In the genomic region with DNA sequence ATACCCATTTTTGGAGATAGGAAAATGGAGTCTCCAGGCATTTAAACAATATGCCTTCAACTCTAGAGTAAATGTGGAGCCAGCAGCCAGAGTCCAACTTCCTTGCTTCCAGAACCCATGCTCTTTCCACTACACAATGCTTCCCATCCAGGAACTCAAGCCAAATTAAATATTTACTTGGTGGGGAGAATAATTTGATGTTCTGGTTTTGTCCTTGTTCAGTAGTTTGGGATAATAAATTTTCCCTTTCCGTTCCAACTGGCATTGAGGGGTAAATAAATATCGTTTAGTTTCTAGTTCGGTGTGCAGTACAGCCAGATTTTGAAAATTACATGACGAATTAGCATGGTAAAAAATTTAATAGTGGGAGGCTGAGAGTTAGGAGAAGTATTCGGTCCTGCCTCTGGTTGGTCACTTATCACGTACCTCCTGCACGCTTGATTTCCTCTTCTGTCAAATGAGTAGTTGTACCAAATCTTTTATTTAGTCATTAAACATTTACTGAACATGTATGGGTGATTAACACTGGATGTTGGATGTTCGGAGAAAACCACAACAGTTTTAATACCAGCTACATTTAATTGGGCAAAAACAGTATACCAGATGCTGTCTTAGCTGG, we compare ENCODE assay signal across 1 cellular context.
TF ChIP-seq lines count a peak whose summit lies in the region.

No MANE protein-coding gene starts in this region.

TF ChIP-seq in HEK293, 187 proteins besides CTCF, POLR2A, EP300 and RAD21 (continued from another document and continues in another):
- TF ChIP-seq ZNF629 (tag by site-specific recombination; IDR thresholded peaks at IDR 0.05), result peak; percentile 22; the same call in 1 of the 2 replicates
- no peak for TF ChIP-seq ZNF155 (tag by site-specific recombination; IDR thresholded peaks at IDR 0.05)
- no peak for TF ChIP-seq ZFP3 (tag by site-specific recombination; IDR thresholded peaks at IDR 0.05; ENCODE audit: low read depth)
- TF ChIP-seq, protein P1, sequence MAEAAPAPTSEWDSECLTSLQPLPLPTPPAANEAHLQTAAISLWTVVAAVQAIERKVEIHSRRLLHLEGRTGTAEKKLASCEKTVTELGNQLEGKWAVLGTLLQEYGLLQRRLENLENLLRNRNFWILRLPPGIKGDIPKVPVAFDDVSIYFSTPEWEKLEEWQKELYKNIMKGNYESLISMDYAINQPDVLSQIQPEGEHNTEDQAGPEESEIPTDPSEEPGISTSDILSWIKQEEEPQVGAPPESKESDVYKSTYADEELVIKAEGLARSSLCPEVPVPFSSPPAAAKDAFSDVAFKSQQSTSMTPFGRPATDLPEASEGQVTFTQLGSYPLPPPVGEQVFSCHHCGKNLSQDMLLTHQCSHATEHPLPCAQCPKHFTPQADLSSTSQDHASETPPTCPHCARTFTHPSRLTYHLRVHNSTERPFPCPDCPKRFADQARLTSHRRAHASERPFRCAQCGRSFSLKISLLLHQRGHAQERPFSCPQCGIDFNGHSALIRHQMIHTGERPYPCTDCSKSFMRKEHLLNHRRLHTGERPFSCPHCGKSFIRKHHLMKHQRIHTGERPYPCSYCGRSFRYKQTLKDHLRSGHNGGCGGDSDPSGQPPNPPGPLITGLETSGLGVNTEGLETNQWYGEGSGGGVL (tag by site-specific recombination; IDR thresholded peaks at IDR 0.05), result no peak
- TF ChIP-seq ZNF112 (tag by site-specific recombination; IDR thresholded peaks at IDR 0.05), result no peak
- TF ChIP-seq ZNF561 (tag by site-specific recombination; IDR thresholded peaks at IDR 0.05; ENCODE audit: borderline replicate concordance), result no peak
- TF ChIP-seq KLF8 (tag by site-specific recombination; IDR thresholded peaks at IDR 0.05), result 0 out of 2 replicates have a peak, but pooled peaks have one; percentile 49
- peak; percentile 46; the same call in 1 of the 2 replicates for TF ChIP-seq KLF16 (tag by site-specific recombination; IDR thresholded peaks at IDR 0.05)
- no peak for TF ChIP-seq ZNF777 (tag by site-specific recombination; IDR thresholded peaks at IDR 0.05; ENCODE audit: borderline replicate concordance)
- no peak for TF ChIP-seq ZNF211 (tag by site-specific recombination; IDR thresholded peaks at IDR 0.05; ENCODE audit: low read depth)
- TF ChIP-seq ZNF274 (IDR thresholded peaks at IDR 0.05; ENCODE audit: low read length), result no peak
- no peak for TF ChIP-seq ZNF274 (tag by site-specific recombination; IDR thresholded peaks at IDR 0.05; ENCODE audit: borderline replicate concordance)
- no peak; the same call in 1 of the 2 replicates for TF ChIP-seq GLIS1 (tag by site-specific recombination; IDR thresholded peaks at IDR 0.05)
- TF ChIP-seq OSR2 (tag by site-specific recombination; IDR thresholded peaks at IDR 0.05), result peak; percentile 73
- no peak for TF ChIP-seq ZNF37A (tag by site-specific recombination; IDR thresholded peaks at IDR 0.05)
- TF ChIP-seq ZNF768 (tag by site-specific recombination; IDR thresholded peaks at IDR 0.05), result no peak
- TF ChIP-seq EGR2 (tag by site-specific recombination; IDR thresholded peaks at IDR 0.05; ENCODE audit: low read depth), result no peak
- TF ChIP-seq ZNF654 (tag by site-specific recombination; IDR thresholded peaks at IDR 0.05; ENCODE audit: low read depth), result no peak
- TF ChIP-seq, protein P2, sequence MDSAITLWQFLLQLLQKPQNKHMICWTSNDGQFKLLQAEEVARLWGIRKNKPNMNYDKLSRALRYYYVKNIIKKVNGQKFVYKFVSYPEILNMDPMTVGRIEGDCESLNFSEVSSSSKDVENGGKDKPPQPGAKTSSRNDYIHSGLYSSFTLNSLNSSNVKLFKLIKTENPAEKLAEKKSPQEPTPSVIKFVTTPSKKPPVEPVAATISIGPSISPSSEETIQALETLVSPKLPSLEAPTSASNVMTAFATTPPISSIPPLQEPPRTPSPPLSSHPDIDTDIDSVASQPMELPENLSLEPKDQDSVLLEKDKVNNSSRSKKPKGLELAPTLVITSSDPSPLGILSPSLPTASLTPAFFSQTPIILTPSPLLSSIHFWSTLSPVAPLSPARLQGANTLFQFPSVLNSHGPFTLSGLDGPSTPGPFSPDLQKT (IDR thresholded peaks at IDR 0.05; ENCODE audit: borderline replicate concordance, low read depth, low read length), result no peak
- no peak; the same call in 1 of the 2 replicates for TF ChIP-seq MZF1 (tag by site-specific recombination; IDR thresholded peaks at IDR 0.05; ENCODE audit: borderline replicate concordance)
- TF ChIP-seq, protein P3, sequence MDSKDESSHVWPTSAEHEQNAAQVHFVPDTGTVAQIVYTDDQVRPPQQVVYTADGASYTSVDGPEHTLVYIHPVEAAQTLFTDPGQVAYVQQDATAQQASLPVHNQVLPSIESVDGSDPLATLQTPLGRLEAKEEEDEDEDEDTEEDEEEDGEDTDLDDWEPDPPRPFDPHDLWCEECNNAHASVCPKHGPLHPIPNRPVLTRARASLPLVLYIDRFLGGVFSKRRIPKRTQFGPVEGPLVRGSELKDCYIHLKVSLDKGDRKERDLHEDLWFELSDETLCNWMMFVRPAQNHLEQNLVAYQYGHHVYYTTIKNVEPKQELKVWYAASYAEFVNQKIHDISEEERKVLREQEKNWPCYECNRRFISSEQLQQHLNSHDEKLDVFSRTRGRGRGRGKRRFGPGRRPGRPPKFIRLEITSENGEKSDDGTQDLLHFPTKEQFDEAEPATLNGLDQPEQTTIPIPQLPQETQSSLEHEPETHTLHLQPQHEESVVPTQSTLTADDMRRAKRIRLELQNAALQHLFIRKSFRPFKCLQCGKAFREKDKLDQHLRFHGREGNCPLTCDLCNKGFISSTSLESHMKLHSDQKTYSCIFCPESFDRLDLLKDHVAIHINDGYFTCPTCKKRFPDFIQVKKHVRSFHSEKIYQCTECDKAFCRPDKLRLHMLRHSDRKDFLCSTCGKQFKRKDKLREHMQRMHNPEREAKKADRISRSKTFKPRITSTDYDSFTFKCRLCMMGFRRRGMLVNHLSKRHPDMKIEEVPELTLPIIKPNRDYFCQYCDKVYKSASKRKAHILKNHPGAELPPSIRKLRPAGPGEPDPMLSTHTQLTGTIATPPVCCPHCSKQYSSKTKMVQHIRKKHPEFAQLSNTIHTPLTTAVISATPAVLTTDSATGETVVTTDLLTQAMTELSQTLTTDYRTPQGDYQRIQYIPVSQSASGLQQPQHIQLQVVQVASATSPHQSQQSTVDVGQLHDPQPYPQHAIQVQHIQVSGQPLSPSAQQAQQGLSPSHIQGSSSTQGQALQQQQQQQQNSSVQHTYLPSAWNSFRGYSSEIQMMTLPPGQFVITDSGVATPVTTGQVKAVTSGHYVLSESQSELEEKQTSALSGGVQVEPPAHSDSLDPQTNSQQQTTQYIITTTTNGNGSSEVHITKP (tag by site-specific recombination; IDR thresholded peaks at IDR 0.05), result no peak
- no peak for TF ChIP-seq ZNF514 (tag by site-specific recombination; IDR thresholded peaks at IDR 0.05)
- TF ChIP-seq IKZF3 (tag by site-specific recombination; IDR thresholded peaks at IDR 0.05), result no peak
- TF ChIP-seq ZNF19 (tag by site-specific recombination; IDR thresholded peaks at IDR 0.05; ENCODE audit: low read depth), result no peak
- no peak for TF ChIP-seq ZBTB20 (tag by site-specific recombination; IDR thresholded peaks at IDR 0.05)
- TF ChIP-seq, protein P4, sequence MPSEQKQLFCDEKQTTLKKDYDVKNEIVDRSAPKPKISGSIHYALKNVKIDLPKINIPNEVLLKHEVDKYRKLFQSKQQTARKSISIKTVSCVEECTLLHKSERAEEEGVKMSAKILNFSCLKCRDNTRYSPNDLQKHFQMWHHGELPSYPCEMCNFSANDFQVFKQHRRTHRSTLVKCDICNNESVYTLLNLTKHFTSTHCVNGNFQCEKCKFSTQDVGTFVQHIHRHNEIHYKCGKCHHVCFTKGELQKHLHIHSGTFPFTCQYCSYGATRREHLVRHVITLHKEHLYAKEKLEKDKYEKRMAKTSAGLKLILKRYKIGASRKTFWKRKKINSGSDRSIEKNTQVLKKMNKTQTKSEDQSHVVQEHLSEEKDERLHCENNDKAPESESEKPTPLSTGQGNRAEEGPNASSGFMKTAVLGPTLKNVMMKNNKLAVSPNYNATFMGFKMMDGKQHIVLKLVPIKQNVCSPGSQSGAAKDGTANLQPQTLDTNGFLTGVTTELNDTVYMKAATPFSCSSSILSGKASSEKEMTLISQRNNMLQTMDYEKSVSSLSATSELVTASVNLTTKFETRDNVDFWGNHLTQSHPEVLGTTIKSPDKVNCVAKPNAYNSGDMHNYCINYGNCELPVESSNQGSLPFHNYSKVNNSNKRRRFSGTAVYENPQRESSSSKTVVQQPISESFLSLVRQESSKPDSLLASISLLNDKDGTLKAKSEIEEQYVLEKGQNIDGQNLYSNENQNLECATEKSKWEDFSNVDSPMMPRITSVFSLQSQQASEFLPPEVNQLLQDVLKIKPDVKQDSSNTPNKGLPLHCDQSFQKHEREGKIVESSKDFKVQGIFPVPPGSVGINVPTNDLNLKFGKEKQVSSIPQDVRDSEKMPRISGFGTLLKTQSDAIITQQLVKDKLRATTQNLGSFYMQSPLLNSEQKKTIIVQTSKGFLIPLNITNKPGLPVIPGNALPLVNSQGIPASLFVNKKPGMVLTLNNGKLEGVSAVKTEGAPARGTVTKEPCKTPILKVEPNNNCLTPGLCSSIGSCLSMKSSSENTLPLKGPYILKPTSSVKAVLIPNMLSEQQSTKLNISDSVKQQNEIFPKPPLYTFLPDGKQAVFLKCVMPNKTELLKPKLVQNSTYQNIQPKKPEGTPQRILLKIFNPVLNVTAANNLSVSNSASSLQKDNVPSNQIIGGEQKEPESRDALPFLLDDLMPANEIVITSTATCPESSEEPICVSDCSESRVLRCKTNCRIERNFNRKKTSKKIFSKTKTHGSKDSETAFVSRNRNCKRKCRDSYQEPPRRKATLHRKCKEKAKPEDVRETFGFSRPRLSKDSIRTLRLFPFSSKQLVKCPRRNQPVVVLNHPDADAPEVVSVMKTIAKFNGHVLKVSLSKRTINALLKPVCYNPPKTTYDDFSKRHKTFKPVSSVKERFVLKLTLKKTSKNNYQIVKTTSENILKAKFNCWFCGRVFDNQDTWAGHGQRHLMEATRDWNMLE (tag by site-specific recombination; conservative IDR thresholded peaks at IDR 0.05; ENCODE audit: low read depth), result no peak
- no peak; the same call in 1 of the 2 replicates for TF ChIP-seq GFI1B (tag by site-specific recombination; IDR thresholded peaks at IDR 0.05)
- TF ChIP-seq, protein P5, sequence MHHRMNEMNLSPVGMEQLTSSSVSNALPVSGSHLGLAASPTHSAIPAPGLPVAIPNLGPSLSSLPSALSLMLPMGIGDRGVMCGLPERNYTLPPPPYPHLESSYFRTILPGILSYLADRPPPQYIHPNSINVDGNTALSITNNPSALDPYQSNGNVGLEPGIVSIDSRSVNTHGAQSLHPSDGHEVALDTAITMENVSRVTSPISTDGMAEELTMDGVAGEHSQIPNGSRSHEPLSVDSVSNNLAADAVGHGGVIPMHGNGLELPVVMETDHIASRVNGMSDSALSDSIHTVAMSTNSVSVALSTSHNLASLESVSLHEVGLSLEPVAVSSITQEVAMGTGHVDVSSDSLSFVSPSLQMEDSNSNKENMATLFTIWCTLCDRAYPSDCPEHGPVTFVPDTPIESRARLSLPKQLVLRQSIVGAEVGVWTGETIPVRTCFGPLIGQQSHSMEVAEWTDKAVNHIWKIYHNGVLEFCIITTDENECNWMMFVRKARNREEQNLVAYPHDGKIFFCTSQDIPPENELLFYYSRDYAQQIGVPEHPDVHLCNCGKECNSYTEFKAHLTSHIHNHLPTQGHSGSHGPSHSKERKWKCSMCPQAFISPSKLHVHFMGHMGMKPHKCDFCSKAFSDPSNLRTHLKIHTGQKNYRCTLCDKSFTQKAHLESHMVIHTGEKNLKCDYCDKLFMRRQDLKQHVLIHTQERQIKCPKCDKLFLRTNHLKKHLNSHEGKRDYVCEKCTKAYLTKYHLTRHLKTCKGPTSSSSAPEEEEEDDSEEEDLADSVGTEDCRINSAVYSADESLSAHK (tag by site-specific recombination; IDR thresholded peaks at IDR 0.05), result peak; percentile 68; the same call in 1 of the 2 replicates
- TF ChIP-seq ZNF140 (tag by site-specific recombination; IDR thresholded peaks at IDR 0.05), result no peak
- no peak for TF ChIP-seq ZNF548 (tag by site-specific recombination; IDR thresholded peaks at IDR 0.05)
- TF ChIP-seq YY1 (tag by site-specific recombination; IDR thresholded peaks at IDR 0.05), result no peak
- TF ChIP-seq ZXDB (tag by site-specific recombination; IDR thresholded peaks at IDR 0.05), result 0 out of 2 replicates have a peak, but pooled peaks have one; percentile 45
- no peak for TF ChIP-seq ZNF529 (tag by site-specific recombination; IDR thresholded peaks at IDR 0.05; ENCODE audit: insufficient replicate concordance)
- TF ChIP-seq, protein P6, sequence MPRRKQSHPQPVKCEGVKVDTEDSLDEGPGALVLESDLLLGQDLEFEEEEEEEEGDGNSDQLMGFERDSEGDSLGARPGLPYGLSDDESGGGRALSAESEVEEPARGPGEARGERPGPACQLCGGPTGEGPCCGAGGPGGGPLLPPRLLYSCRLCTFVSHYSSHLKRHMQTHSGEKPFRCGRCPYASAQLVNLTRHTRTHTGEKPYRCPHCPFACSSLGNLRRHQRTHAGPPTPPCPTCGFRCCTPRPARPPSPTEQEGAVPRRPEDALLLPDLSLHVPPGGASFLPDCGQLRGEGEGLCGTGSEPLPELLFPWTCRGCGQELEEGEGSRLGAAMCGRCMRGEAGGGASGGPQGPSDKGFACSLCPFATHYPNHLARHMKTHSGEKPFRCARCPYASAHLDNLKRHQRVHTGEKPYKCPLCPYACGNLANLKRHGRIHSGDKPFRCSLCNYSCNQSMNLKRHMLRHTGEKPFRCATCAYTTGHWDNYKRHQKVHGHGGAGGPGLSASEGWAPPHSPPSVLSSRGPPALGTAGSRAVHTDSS (tag by site-specific recombination; IDR thresholded peaks at IDR 0.05), result no peak
- no peak for TF ChIP-seq BCL11A (tag by site-specific recombination; IDR thresholded peaks at IDR 0.05; ENCODE audit: low read depth)
- no peak for TF ChIP-seq ZNF114 (tag by site-specific recombination; IDR thresholded peaks at IDR 0.05)
- TF ChIP-seq ZNF560 (tag by site-specific recombination; IDR thresholded peaks at IDR 0.05; ENCODE audit: borderline replicate concordance), result no peak
- TF ChIP-seq, protein P7, sequence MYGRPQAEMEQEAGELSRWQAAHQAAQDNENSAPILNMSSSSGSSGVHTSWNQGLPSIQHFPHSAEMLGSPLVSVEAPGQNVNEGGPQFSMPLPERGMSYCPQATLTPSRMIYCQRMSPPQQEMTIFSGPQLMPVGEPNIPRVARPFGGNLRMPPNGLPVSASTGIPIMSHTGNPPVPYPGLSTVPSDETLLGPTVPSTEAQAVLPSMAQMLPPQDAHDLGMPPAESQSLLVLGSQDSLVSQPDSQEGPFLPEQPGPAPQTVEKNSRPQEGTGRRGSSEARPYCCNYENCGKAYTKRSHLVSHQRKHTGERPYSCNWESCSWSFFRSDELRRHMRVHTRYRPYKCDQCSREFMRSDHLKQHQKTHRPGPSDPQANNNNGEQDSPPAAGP (tag by site-specific recombination; IDR thresholded peaks at IDR 0.05), result no peak
- TF ChIP-seq ZNF175 (tag by site-specific recombination; IDR thresholded peaks at IDR 0.05), result no peak
- TF ChIP-seq ZNF24 (tag by site-specific recombination; IDR thresholded peaks at IDR 0.05), result 0 out of 2 replicates have a peak, but pooled peaks have one; percentile 24
- TF ChIP-seq SETDB1 (IDR thresholded peaks at IDR 0.05; ENCODE audit: insufficient read length, low read length), result no peak
- no peak for TF ChIP-seq ZBTB21 (tag by site-specific recombination; IDR thresholded peaks at IDR 0.05)
- no peak for TF ChIP-seq ZNF394 (tag by site-specific recombination; IDR thresholded peaks at IDR 0.05; ENCODE audit: borderline replicate concordance)
- no peak for TF ChIP-seq YY2 (tag by site-specific recombination; IDR thresholded peaks at IDR 0.05)
